In the genomic region with DNA sequence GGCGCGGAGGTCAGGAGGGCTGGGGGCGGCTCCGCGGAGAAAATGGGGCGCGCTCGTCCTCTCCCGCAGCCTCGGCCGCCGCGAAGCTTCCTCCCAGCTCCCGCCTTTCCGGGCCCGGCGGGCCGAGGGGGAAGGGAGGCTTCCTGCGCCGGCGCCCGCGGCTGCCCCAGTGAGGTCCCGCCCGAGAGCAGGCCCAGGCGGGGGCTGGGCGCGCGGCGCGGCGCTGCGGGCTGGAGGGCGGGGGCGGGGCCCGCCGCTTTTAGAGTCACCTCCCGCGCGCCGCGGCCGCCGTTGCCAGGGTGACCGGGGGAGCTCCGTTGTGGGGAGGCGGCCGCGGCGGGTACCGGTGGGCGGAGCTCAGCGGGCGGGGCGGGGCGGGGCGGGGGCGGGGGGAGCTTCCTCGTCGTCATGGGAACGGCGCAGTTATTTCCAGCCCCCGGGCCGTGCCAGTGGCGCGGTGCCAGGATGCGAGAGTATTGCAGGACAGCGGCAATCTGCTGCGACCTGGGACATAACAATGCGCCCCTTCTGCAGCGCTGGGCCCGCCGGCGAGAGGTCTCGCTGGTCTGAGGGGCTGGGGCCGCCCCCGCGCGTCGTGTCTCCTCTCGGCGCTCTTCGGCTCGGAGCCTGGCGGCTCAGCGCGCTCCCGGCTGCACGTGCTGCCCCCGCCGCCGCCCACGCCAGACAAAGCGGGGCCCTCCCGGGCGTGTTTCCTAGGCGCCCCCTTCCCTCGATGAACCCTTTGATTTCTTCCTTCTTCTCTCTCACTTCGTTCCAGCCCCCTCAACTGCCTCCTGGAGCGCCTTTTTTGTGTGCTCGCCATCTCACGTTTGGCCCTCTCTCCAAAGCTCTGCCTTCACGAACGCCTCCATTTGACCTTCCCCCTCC, we compare ENCODE assay signal across 8 cellular contexts. TPM values are rescaled to one million over a fixed set of nuclear protein-coding genes. Genes with fewer than 3 reads are reported as not detected.
DNase-seq lines count a peak whose midpoint lies in the region; ATAC-seq, FAIRE-seq and TF ChIP-seq lines count a peak whose summit lies in the region.

No MANE protein-coding gene starts in this region.

- WGBS in A549 (ENCODE audit: missing lambda C conversion rate) = 20% methylated on average over 26 of the region's 104 CpGs
- 2% methylated on average over 52 of the region's 104 CpGs for WGBS in smooth muscle cell (ENCODE audit: low lambda C conversion rate)

- H3K4me3 ChIP-seq in A549 (peak overlapping the region; percentile 65), WI38 (ENCODE audit: low read depth, low read length) (peak overlapping the region; percentile 69), bronchial epithelial cell (ENCODE audit: low read depth, low read length) (peak overlapping the region; percentile 74), smooth muscle cell (peak overlapping the region; percentile 84)

- FAIRE-seq in A549 (lab: Jason Lieb, UNC) (no peak), bronchial epithelial cell (lab: Jason Lieb, UNC) (no peak)

- peak overlapping the region; percentile 98 for H3K4me2 ChIP-seq in A549
- peak overlapping the region; percentile 99 for H3K4me2 ChIP-seq in smooth muscle cell

- H3K36me3 ChIP-seq in bronchial epithelial cell (ENCODE audit: control insufficient read depth, insufficient read depth, low read length) = no peaks in the 10 kb centered on the region
- H3K36me3 ChIP-seq in smooth muscle cell (ENCODE audit: low read depth) = no peaks in the 10 kb centered on the region

- no peaks in the 10 kb centered on the region for H4K20me1 ChIP-seq in smooth muscle cell (ENCODE audit: low read depth)

- DNase-seq in A549 (ENCODE audit: low read depth in 1 of 2, low spot score in 1 of 2) (peak; percentile 84 to 90), NCI-H2171 treated with DMSO at 0.1 percent for 48 hours (lab: John Stamatoyannopoulos, UW) (peak; percentile 86), bronchial epithelial cell (ENCODE audit: low read depth) (peak; percentile 71), immature natural killer cell (peak; percentile 91 to 93 (median 92)), smooth muscle cell (lab: John Stamatoyannopoulos, UW; ENCODE audit: unreplicated experiment) (peak; percentile 82)

- H3K27ac Mint-ChIP-seq in immature natural killer cell = peak overlapping the region; percentile 81 to 97 (median 93)

- H3K4me1 Mint-ChIP-seq in immature natural killer cell = peaks cover 29 to 39% of the 10 kb centered on the region in 2 donors

- H3K36me3 Mint-ChIP-seq in immature natural killer cell = no peaks in the 10 kb centered on the region

- H3K27me3 ChIP-seq in bronchial epithelial cell (ENCODE audit: control insufficient read depth, insufficient read depth, low read length) (no peaks in the 10 kb centered on the region), smooth muscle cell (ENCODE audit: low read depth) (no peaks in the 10 kb centered on the region)

- TF ChIP-seq EP300 in A549 (IDR thresholded peaks at IDR 0.05) = peak in 1 of 2 experiments; percentile 28; a peak in 1 of 5 replicates

- H3K4me1 ChIP-seq in A549 = peaks cover 89% of the 10 kb centered on the region
- H3K4me1 ChIP-seq in smooth muscle cell (ENCODE audit: low read depth) = peaks cover 42% of the 10 kb centered on the region

- peak overlapping the region; percentile 65 for H2AFZ ChIP-seq in smooth muscle cell (ENCODE audit: low read depth)

- peak overlapping the region; percentile 89 to 91 (median 90) for H3K4me3 Mint-ChIP-seq in immature natural killer cell

- peaks cover 12 to 18% (median 15%) of the 10 kb centered on the region in 3 donors for H3K27me3 Mint-ChIP-seq in immature natural killer cell (ENCODE audit: low read depth in 3 of 3)

- peaks cover 21% of the 10 kb centered on the region for H3F3A ChIP-seq in smooth muscle cell (ENCODE audit: low read depth)

- no peaks in the 10 kb centered on the region for H3K9me3 ChIP-seq in A549
- no peaks in the 10 kb centered on the region for H3K9me3 ChIP-seq in smooth muscle cell (replicated peaks; ENCODE audit: low read depth)

- CTCF ChIA-PET in A549 (lab: Yijun Ruan, JAX) = interaction anchor here (0.9 to 48.3 kb wide), 10 partner anchors 10 to 84 kb away, joined by 3 to 774 read pairs (median 6); no protein-coding TSS in a partner anchor

- POLR2A ChIA-PET in A549 (lab: Yijun Ruan, JAX) = interaction anchor here (0.6 to 3.0 kb wide), 27 partner anchors 8 to 603 kb away, joined by 3 to 45 read pairs (median 7); a partner anchor contains a TSS

- H3K79me2 ChIP-seq in smooth muscle cell (ENCODE audit: low read depth) = no peaks in the 10 kb centered on the region

- ATAC-seq in A549 (peak; percentile 75 to 81), GM18867 (IDR thresholded peaks at IDR 0.05; ENCODE audit: unreplicated experiment) (peak; percentile 79), HG03097 (IDR thresholded peaks at IDR 0.05; ENCODE audit: low FRiP score, unreplicated experiment) (peak; percentile 61)

- TF ChIP-seq RAD21 in A549 (conservative IDR thresholded peaks at IDR 0.05 in 1 of 2, IDR thresholded peaks at IDR 0.05 in 1 of 2) = no peak; a peak in 1 of 5 replicates

- peak; percentile 47; the same call in 1 of the 2 replicates for TF ChIP-seq POLR2A in A549 (IDR thresholded peaks at IDR 0.05; ENCODE audit: low read length)

- peak overlapping the region; percentile 92 for H3K9ac ChIP-seq in smooth muscle cell (ENCODE audit: low read depth)

- H3K27ac ChIP-seq in A549 (peak overlapping the region; percentile 98 to 99), smooth muscle cell (ENCODE audit: low read depth) (peak overlapping the region; percentile 93)

- no peaks in the 10 kb centered on the region for H3K9me3 Mint-ChIP-seq in immature natural killer cell

- TF ChIP-seq CTCF in A549 (IDR thresholded peaks at IDR 0.05) (no peak), WI38 (IDR thresholded peaks at IDR 0.05; ENCODE audit: low read depth, low read length) (no peak), bronchial epithelial cell (IDR thresholded peaks at IDR 0.05; ENCODE audit: insufficient read depth, low read length, severe bottlenecking) (no peak), smooth muscle cell (IDR thresholded peaks at IDR 0.05; ENCODE audit: borderline replicate concordance, insufficient read depth, poor library complexity, severe bottlenecking) (no peak)

TF ChIP-seq in A549, 52 proteins besides CTCF, POLR2A, EP300 and RAD21 (continues in another document):
- TF ChIP-seq KDM5A (IDR thresholded peaks at IDR 0.05) = no peak
- TF ChIP-seq HOXB5 (CRISPR knock-in tag; IDR thresholded peaks at IDR 0.05) = peak; percentile 84; the same call in 1 of the 2 replicates
- TF ChIP-seq BHLHE40 (IDR thresholded peaks at IDR 0.05; ENCODE audit: low read depth, low read length) = peak; percentile 64
- 0 out of 2 replicates have a peak, but pooled peaks have one; percentile 25 for TF ChIP-seq HOXA7 (CRISPR knock-in tag; IDR thresholded peaks at IDR 0.05)
- peak; percentile 69; the same call in 1 of the 2 replicates for TF ChIP-seq ZNF302 (CRISPR knock-in tag; IDR thresholded peaks at IDR 0.05)
- TF ChIP-seq, protein P1, sequence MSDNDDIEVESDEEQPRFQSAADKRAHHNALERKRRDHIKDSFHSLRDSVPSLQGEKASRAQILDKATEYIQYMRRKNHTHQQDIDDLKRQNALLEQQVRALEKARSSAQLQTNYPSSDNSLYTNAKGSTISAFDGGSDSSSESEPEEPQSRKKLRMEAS (IDR thresholded peaks at IDR 0.05) = peak; percentile 91
- TF ChIP-seq MAZ (IDR thresholded peaks at IDR 0.05; ENCODE audit: borderline replicate concordance, low read depth, low read length) = no peak; the same call in 1 of the 2 replicates
- no peak for TF ChIP-seq HDAC2 (IDR thresholded peaks at IDR 0.05)
- TF ChIP-seq, protein P2, sequence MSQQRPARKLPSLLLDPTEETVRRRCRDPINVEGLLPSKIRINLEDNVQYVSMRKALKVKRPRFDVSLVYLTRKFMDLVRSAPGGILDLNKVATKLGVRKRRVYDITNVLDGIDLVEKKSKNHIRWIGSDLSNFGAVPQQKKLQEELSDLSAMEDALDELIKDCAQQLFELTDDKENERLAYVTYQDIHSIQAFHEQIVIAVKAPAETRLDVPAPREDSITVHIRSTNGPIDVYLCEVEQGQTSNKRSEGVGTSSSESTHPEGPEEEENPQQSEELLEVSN (IDR thresholded peaks at IDR 0.05; ENCODE audit: borderline replicate concordance, low read depth) = peak; percentile 93
- no peak for TF ChIP-seq NR3C1 (IDR thresholded peaks at IDR 0.05)
- TF ChIP-seq TP53 (CRISPR knock-in tag; IDR thresholded peaks at IDR 0.05) = peak; percentile 68; the same call in 1 of the 2 replicates
- peak; percentile 16; the same call in 1 of the 2 replicates for TF ChIP-seq NPAS2 (CRISPR knock-in tag; IDR thresholded peaks at IDR 0.05; ENCODE audit: borderline replicate concordance)
- no peak for TF ChIP-seq CBX8 (IDR thresholded peaks at IDR 0.05)
- peak; percentile 54; the same call in 1 of the 2 replicates for TF ChIP-seq FOXS1 (CRISPR knock-in tag; IDR thresholded peaks at IDR 0.05)
- TF ChIP-seq HOXB13 (CRISPR knock-in tag; IDR thresholded peaks at IDR 0.05; ENCODE audit: low read depth) = peak; percentile 95
- peak; percentile 74; the same call in 1 of the 2 replicates for TF ChIP-seq TFCP2L1 (CRISPR knock-in tag; IDR thresholded peaks at IDR 0.05)
- 0 out of 2 replicates have a peak, but pooled peaks have one; percentile 70 for TF ChIP-seq PHF8 (IDR thresholded peaks at IDR 0.05; ENCODE audit: borderline replicate concordance, low read depth)
- TF ChIP-seq, protein P3, sequence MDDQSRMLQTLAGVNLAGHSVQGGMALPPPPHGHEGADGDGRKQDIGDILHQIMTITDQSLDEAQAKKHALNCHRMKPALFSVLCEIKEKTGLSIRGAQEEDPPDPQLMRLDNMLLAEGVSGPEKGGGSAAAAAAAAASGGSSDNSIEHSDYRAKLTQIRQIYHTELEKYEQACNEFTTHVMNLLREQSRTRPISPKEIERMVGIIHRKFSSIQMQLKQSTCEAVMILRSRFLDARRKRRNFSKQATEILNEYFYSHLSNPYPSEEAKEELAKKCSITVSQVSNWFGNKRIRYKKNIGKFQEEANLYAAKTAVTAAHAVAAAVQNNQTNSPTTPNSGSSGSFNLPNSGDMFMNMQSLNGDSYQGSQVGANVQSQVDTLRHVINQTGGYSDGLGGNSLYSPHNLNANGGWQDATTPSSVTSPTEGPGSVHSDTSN (IDR thresholded peaks at IDR 0.05) = no peak
- TF ChIP-seq MYC (IDR thresholded peaks at IDR 0.05; ENCODE audit: borderline replicate concordance, low read length) = no peak
- TF ChIP-seq KDM1A (IDR thresholded peaks at IDR 0.05; ENCODE audit: low read depth) = no peak
- TF ChIP-seq JUNB (IDR thresholded peaks at IDR 0.05) = no peak

RNA-seq across cellular contexts. Expression of a gene that starts 16.9 kb away (rescaled TPM):
- polyA plus RNA-seq in A549 (2011; rRNA removed) (21.2 and 26.8 TPM in 2 replicates), A549 (2017; fragmentation: RNase III; extraction: RNeasy Plus Mini Kit Qiagen cat#74134 plus additional on column Dnase treatment) (40.2 to 43.4 TPM (median 40.5 TPM) in 3 replicates), immature natural killer cell (10 to 100 TPM; 11.6 to 22.7 (median 14.4) TPM), smooth muscle cell (39.9 and 56.2 TPM in 2 replicates)
- polyA plus RNA-seq in A549 (2012; cell fraction: cytosol; rRNA removed) = 26.3 and 34.1 TPM in 2 replicates
- 60.6 and 73.2 TPM in 2 replicates for polyA plus RNA-seq in A549 (2012; cell fraction: nucleus; rRNA removed)
- 20.8 and 29.5 TPM in 2 replicates for polyA minus RNA-seq in A549 (2011; rRNA and poly(A)+ RNA removed)
- total RNA-seq in bronchial epithelial cell (47.7 and 65.3 TPM in 2 replicates), smooth muscle cell (32.6 and 35.1 TPM in 2 replicates)

Comparison
In these comparisons a context has a peak if more than half of its experiments do, and no peak if none do; other contexts are left out.
1. Peak in every context shown above with its lines: DNase-seq, ATAC-seq, H3K4me3 ChIP-seq and H3K27ac ChIP-seq.